ENCODE assay signal across 11 cellular contexts in the genomic region with DNA sequence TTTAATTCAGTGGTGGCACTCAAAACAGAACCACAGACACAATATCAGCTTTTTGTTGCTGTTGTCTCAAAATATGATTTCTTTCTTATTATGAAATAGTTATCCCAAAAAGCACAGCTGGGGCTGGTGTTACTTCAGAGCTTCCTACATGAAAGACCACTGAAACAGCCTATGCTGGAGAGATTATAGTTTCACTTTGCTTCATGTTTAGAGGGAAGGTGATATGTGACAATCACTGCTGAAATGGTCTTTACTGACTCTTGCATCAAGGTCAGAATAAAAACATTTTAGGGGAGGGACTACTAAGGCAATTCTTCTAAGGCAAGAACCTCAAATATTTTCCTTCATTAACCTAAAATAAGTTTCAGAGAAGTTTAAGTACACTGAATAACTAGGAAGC.
DNase-seq lines count a peak whose midpoint lies in the region; ATAC-seq and TF ChIP-seq lines count a peak whose summit lies in the region.
"Had no signal": no experiment of that assay in that cellular context is flagged by ENCODE, and none has a peak within 500 bp of the region (broad histone marks: within the 10 kb centered on the region; RNA-seq: fewer than 3 reads in every experiment).

No MANE protein-coding gene starts in this region.

- in situ Hi-C loops in HAP-1 (cut with MboI; ENCODE audit: low sequenced_read_pairs): no loop called here

- H3K4me3 Mint-ChIP-seq in naive thymus-derived CD8-positive, alpha-beta T cell: peak overlapping the region in 9 of 10 donors; percentile 26 to 71 (median 52)
- H3K4me3 Mint-ChIP-seq: neural crest cell had no signal

- H3K27me3 ChIP-seq in HAP-1 (ENCODE audit: low read depth) (no peaks in the 10 kb centered on the region), right cardiac atrium (ENCODE audit: control insufficient read depth, insufficient read depth) (no peaks in the 10 kb centered on the region)

- POLR2A ChIA-PET in naive thymus-derived CD8-positive, alpha-beta T cell (lab: Charles Lee): interaction anchor here (0.5 to 3.2 kb wide), 4 partner anchors 9 to 870 kb away, joined by 3 to 14 read pairs (median 4); no protein-coding TSS in a partner anchor

- H3K36me3 Mint-ChIP-seq in naive thymus-derived CD8-positive, alpha-beta T cell: peaks cover 0 to 3% (median 0%) of the 10 kb centered on the region in 3 donors

- no peak for TF ChIP-seq CTCF in NB4 (IDR thresholded peaks at IDR 0.05; ENCODE audit: low read depth, low read length)

- H3K4me3 ChIP-seq in NB4 (ENCODE audit: low read depth, low read length): no peak overlapping the region
- no peak overlapping the region for H3K4me3 ChIP-seq in HAP-1
- no peak overlapping the region for H3K4me3 ChIP-seq in right cardiac atrium (ENCODE audit: low read length)

- no peaks in the 10 kb centered on the region for H3K36me3 ChIP-seq in HAP-1 (replicated peaks)

- DNase-seq in NB4 (ENCODE audit: low read depth) (peak; percentile 26), HAP-1 (ENCODE audit: low spot score in 2 of 2) (no peak), right cardiac atrium (no peak)
- DNase-seq in naive thymus-derived CD8-positive, alpha-beta T cell: peak in 2 of 10 donors; percentile 41 to 45
- DNase-seq: NCI-H1436; stimulated activated CD4-positive, alpha-beta T cell treated with anti-CD3 and anti-CD28 coated beads, Interleukin-1b, Interleukin-23, amount 100 ng/mL, for 48 hours had no signal

- H3K27me3 Mint-ChIP-seq in naive thymus-derived CD8-positive, alpha-beta T cell: no peaks in the 10 kb centered on the region

- peaks cover 0 to 3% (median 0%) of the 10 kb centered on the region in 9 donors for H3K9me3 Mint-ChIP-seq in naive thymus-derived CD8-positive, alpha-beta T cell
- H3K9me3 Mint-ChIP-seq: neural crest cell had no signal

- no peaks in the 10 kb centered on the region for H3K4me1 ChIP-seq in HAP-1
- H3K4me1 ChIP-seq in right cardiac atrium (ENCODE audit: control insufficient read depth, insufficient read depth, low read length): peaks cover 4% of the 10 kb centered on the region

- intact Hi-C loops in right cardiac atrium (cut with DNase I): no loop called here

- ATAC-seq in GM18909 (IDR thresholded peaks at IDR 0.05; ENCODE audit: poor library complexity, unreplicated experiment) (peak; percentile 53), GM21786 (IDR thresholded peaks at IDR 0.05; ENCODE audit: unreplicated experiment) (peak; percentile 60), GM18868 (IDR thresholded peaks at IDR 0.05; ENCODE audit: unreplicated experiment) (no peak), right cardiac atrium (no peak)
- peak; percentile 77 to 83 for ATAC-seq in naive thymus-derived CD8-positive, alpha-beta T cell

- H3K27ac Mint-ChIP-seq in naive thymus-derived CD8-positive, alpha-beta T cell: peak overlapping the region; percentile 23 to 87 (median 74)

- H3K9me3 ChIP-seq in HAP-1 (no peaks in the 10 kb centered on the region), right cardiac atrium (ENCODE audit: control insufficient read depth, low read length) (no peaks in the 10 kb centered on the region)

- no peak overlapping the region for H3K27ac ChIP-seq in right cardiac atrium (ENCODE audit: low read length)
- H3K27ac ChIP-seq: VCaP had no signal

- TF ChIP-seq POLR2A in NB4 (IDR thresholded peaks at IDR 0.05; ENCODE audit: extremely low read depth, insufficient read length): no peak

- H3K4me1 Mint-ChIP-seq in naive thymus-derived CD8-positive, alpha-beta T cell: peaks cover 37 to 88% (median 78%) of the 10 kb centered on the region in 4 donors

Comparison
In these comparisons a context has a peak if more than half of its experiments do, and no peak if none do; other contexts are left out.
1. ATAC-seq: peak in GM18909 (single experiment), GM21786 (single experiment) and naive thymus-derived CD8-positive, alpha-beta T cell (2 of 2); none in GM18868 (single experiment) and right cardiac atrium (0 of 2).